In genomic region chr6:158536891-158537798, GRCh38 we compare ENCODE assay signal across 8 cellular contexts. TPM values are rescaled to one million over a fixed set of nuclear protein-coding genes. Genes with fewer than 3 reads are reported as not detected.
DNase-seq lines count a peak whose midpoint lies in the region; ATAC-seq and TF ChIP-seq lines count a peak whose summit lies in the region.

No MANE protein-coding gene starts in this region.

- peaks cover 3% of the 10 kb centered on the region for H3K4me1 Mint-ChIP-seq in CD8-positive, alpha-beta T cell (ENCODE audit: low read depth)
- no peaks in the 10 kb centered on the region for H3K4me1 Mint-ChIP-seq in activated CD4-positive, alpha-beta T cell treated with anti-CD3 and anti-CD28 coated beads, Interleukin-2, amount 10 ng/mL, durations not matched to agents 24 days and 14 days

- H3K27me3 Mint-ChIP-seq in CD8-positive, alpha-beta T cell (ENCODE audit: low read depth), result peaks cover 54% of the 10 kb centered on the region
- H3K27me3 Mint-ChIP-seq in activated CD4-positive, alpha-beta T cell treated with anti-CD3 and anti-CD28 coated beads, Interleukin-2, amount 10 ng/mL, durations not matched to agents 24 days and 14 days, result peaks cover 46% of the 10 kb centered on the region

- no peak for TF ChIP-seq POLR2A in esophagus squamous epithelium (IDR thresholded peaks at IDR 0.05)

- peak overlapping the region; percentile 93 for H2AFZ ChIP-seq in neuron (ENCODE audit: low read depth, low read length)

- H3K36me3 Mint-ChIP-seq in CD8-positive, alpha-beta T cell, result no peaks in the 10 kb centered on the region
- no peaks in the 10 kb centered on the region for H3K36me3 Mint-ChIP-seq in activated CD4-positive, alpha-beta T cell treated with anti-CD3 and anti-CD28 coated beads, Interleukin-2, amount 10 ng/mL, durations not matched to agents 24 days and 14 days (ENCODE audit: low read depth)

- no peaks in the 10 kb centered on the region for H3K4me1 ChIP-seq in CD8-positive, alpha-beta T cell (ENCODE audit: insufficient read depth, low read length)
- H3K4me1 ChIP-seq in esophagus squamous epithelium, result peaks cover 6 to 21% (median 17%) of the 10 kb centered on the region in 3 donors
- peaks cover 4% of the 10 kb centered on the region for H3K4me1 ChIP-seq in neuron (ENCODE audit: insufficient read depth, low read length)

- TF ChIP-seq CTCF in CD8-positive, alpha-beta T cell (IDR thresholded peaks at IDR 0.05), result no peak
- no peak for TF ChIP-seq CTCF in esophagus squamous epithelium (IDR thresholded peaks at IDR 0.05)

- no peaks in the 10 kb centered on the region for H3K36me3 ChIP-seq in CD8-positive, alpha-beta T cell (ENCODE audit: insufficient read depth, low read length)
- no peaks in the 10 kb centered on the region for H3K36me3 ChIP-seq in esophagus squamous epithelium
- no peaks in the 10 kb centered on the region for H3K36me3 ChIP-seq in neuron (ENCODE audit: insufficient read depth, low read length)

- WGBS in esophagus squamous epithelium, 2 donors, result 15 to 17% methylated on average over 14 to 16 of the region's 94 CpGs

- intact Hi-C loops in CD8-positive, alpha-beta T cell (cut with DNase I, micrococcal nuclease), result loop anchor here in 1 of 2 experiments (1.0 kb wide), 1 partner anchor 23 kb away; the partner anchor contains the start of gene TMEM181
- intact Hi-C loops in activated CD4-positive, alpha-beta T cell treated with anti-CD3 and anti-CD28 coated beads, Interleukin-2, amount 10 ng/mL, durations not matched to agents 24 days and 14 days (cut with micrococcal nuclease), result loop anchor here (2.0 kb wide), 1 partner anchor 24 kb away; the partner anchor contains the start of gene TMEM181
- intact Hi-C loops in esophagus squamous epithelium (cut with DNase I), result no loop called here

- POLR2A ChIA-PET in CD8-positive, alpha-beta T cell (lab: Charles Lee), result interaction anchor here (0.9 kb wide), 1 partner anchor 32 kb away, joined by 3 read pairs; no protein-coding TSS in a partner anchor

- H3K4me3 ChIP-seq in CD8-positive, alpha-beta T cell (ENCODE audit: low read depth, low read length), result no peak overlapping the region
- H3K4me3 ChIP-seq in Jurkat, Clone E6-1 (ENCODE audit: low read length), result peak overlapping the region; percentile 18
- H3K4me3 ChIP-seq in esophagus squamous epithelium (peak overlapping the region; percentile 39 to 70 (median 48)), neuron (ENCODE audit: low read length) (peak overlapping the region; percentile 80)

- peaks cover 5% of the 10 kb centered on the region for H3K9me3 Mint-ChIP-seq in CD8-positive, alpha-beta T cell
- H3K9me3 Mint-ChIP-seq in activated CD4-positive, alpha-beta T cell treated with anti-CD3 and anti-CD28 coated beads, Interleukin-2, amount 10 ng/mL, durations not matched to agents 24 days and 14 days, result peaks cover 3% of the 10 kb centered on the region

- peak in 1 of 7 experiments; percentile 48 for DNase-seq in CD8-positive, alpha-beta T cell
- no peak for DNase-seq in Jurkat, Clone E6-1 (ENCODE audit: low read depth, low spot score)
- peak; percentile 84 for DNase-seq in activated CD4-positive, alpha-beta T cell treated with anti-CD3 and anti-CD28 coated beads, Interleukin-2, amount 10 ng/mL, durations not matched to agents 24 days and 14 days
- DNase-seq in esophagus squamous epithelium (lab: John Stamatoyannopoulos, UW) (no peak), cerebellar cortex (ENCODE audit: low spot score) (no peak)

- H3K4me3 Mint-ChIP-seq in CD8-positive, alpha-beta T cell, result peak overlapping the region; percentile 65
- H3K4me3 Mint-ChIP-seq in activated CD4-positive, alpha-beta T cell treated with anti-CD3 and anti-CD28 coated beads, Interleukin-2, amount 10 ng/mL, durations not matched to agents 24 days and 14 days, result peak overlapping the region; percentile 78

- CTCF ChIA-PET in CD8-positive, alpha-beta T cell (lab: Charles Lee), result interaction anchor here (0.9 to 3.0 kb wide), 3 partner anchors 24 to 316 kb away, joined by 3 to 8 read pairs (median 5); no protein-coding TSS in a partner anchor

- peak; percentile 41 for ATAC-seq in CD8-positive, alpha-beta T cell
- ATAC-seq in GM18517 (IDR thresholded peaks at IDR 0.05; ENCODE audit: unreplicated experiment) (no peak), HG02981 (IDR thresholded peaks at IDR 0.05; ENCODE audit: unreplicated experiment) (no peak)

- H3K9me3 ChIP-seq in CD8-positive, alpha-beta T cell (ENCODE audit: low read length), result no peaks in the 10 kb centered on the region
- H3K9me3 ChIP-seq in esophagus squamous epithelium (no peaks in the 10 kb centered on the region), neuron (ENCODE audit: low read length) (no peaks in the 10 kb centered on the region)

- no peak overlapping the region for H3K27ac Mint-ChIP-seq in CD8-positive, alpha-beta T cell
- H3K27ac Mint-ChIP-seq in activated CD4-positive, alpha-beta T cell treated with anti-CD3 and anti-CD28 coated beads, Interleukin-2, amount 10 ng/mL, durations not matched to agents 24 days and 14 days, result no peak overlapping the region

- no peak overlapping the region for H3K27ac ChIP-seq in CD8-positive, alpha-beta T cell (ENCODE audit: low read depth, low read length)
- peak overlapping the region in 2 of 4 donors; percentile 59 to 65 for H3K27ac ChIP-seq in esophagus squamous epithelium

- H3K27me3 ChIP-seq in CD8-positive, alpha-beta T cell (ENCODE audit: insufficient read depth, low read length), result no peaks in the 10 kb centered on the region
- H3K27me3 ChIP-seq in esophagus squamous epithelium (peaks cover 5 to 47% (median 9%) of the 10 kb centered on the region in 4 donors), neuron (ENCODE audit: insufficient read depth, low read length) (no peaks in the 10 kb centered on the region)

RNA-seq across cellular contexts. Expression of gene TMEM181, which starts 22.7 kb away (rescaled TPM):
- 10 to 100 TPM in 1 of 2 experiments, 1 to 10 TPM in 1; 9.3 to 10.3 TPM for total RNA-seq in CD8-positive, alpha-beta T cell
- polyA plus RNA-seq in Jurkat, Clone E6-1 (2012; ENCODE audit: insufficient read depth, insufficient read length), result 8.2 TPM
- total RNA-seq in activated CD4-positive, alpha-beta T cell treated with anti-CD3 and anti-CD28 coated beads, Interleukin-2, amount 10 ng/mL, durations not matched to agents 24 days and 14 days, result 17.1 and 17.8 TPM in 2 replicates
- total RNA-seq in esophagus squamous epithelium, result 10 to 100 TPM; 10.5 to 22.1 (median 16.8) TPM
